ENCODE assay signal across 15 cellular contexts in genomic region chr17:75737133-75737962, GRCh38.
"Had no signal": no experiment of that assay in that cellular context is flagged by ENCODE, and none has a peak within 500 bp of the region (broad histone marks: within the 10 kb centered on the region; RNA-seq: fewer than 3 reads in every experiment).

No MANE protein-coding gene starts in this region.

- DNase-seq: activated CD4-positive, alpha-beta T cell treated with anti-CD3 and anti-CD28 coated beads for 4 hours; central memory CD4-positive, alpha-beta T cell; cortex of kidney; effector memory CD8-positive, alpha-beta T cell; immature natural killer cell; left cardiac atrium; naive B cell; transverse colon had no signal

- H3K27me3 ChIP-seq: adrenal gland, transverse colon had no signal

- H3K4me3 ChIP-seq: adrenal gland, lung, SK-N-MC, transverse colon had no signal

- H3K9me3 ChIP-seq: adrenal gland, transverse colon had no signal

- H3K27ac Mint-ChIP-seq: activated naive CD4-positive, alpha-beta T cell treated with anti-CD3 and anti-CD28 coated beads for 36 hours; immature natural killer cell; progenitor cell of endocrine pancreas; T-cell had no signal

- H3K36me3 ChIP-seq: adrenal gland had no signal

- H3K27me3 Mint-ChIP-seq: progenitor cell of endocrine pancreas, T-cell had no signal

- H3K36me3 Mint-ChIP-seq: immature natural killer cell, naive B cell, T-cell had no signal

- ATAC-seq: T-cell had no signal

- H3K4me1 ChIP-seq: adrenal gland had no signal

- H3K9me3 Mint-ChIP-seq: activated naive CD4-positive, alpha-beta T cell treated with anti-CD3 and anti-CD28 coated beads for 36 hours; effector memory CD8-positive, alpha-beta T cell; immature natural killer cell; T-cell had no signal

- H3K27ac ChIP-seq: adrenal gland, SK-N-MC, transverse colon, VCaP had no signal

- H3K4me3 Mint-ChIP-seq: activated naive CD4-positive, alpha-beta T cell treated with anti-CD3 and anti-CD28 coated beads for 36 hours; effector memory CD8-positive, alpha-beta T cell; immature natural killer cell; naive B cell; T-cell had no signal
